8 cellular contexts compared by ENCODE assay signal in the genomic region with DNA sequence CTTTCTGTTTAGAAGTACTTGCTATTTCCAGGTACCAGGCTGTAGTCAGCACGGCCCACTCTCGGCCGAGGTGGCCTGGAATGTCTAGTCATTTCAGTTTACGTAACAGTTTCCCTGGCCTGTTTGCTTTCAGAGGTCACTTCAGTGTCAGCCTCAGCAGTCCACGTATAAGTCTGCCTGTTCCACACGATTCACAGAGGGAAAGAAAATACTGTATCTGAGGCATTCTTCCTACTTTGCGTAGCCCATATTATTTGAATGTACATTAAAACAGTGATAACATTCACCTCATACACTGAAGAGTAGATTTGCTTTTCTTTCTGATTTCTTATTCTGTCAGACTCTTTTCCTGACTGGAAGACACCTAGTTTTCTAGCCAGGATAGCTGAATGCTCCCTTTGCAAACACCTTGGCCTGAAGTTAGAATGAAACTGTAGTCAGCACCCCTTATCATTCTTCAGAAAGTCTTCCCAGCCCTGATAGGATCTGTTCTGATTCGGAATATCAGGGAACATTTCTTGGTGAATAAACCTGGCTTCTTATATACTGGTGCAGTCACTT.
DNase-seq lines count a peak whose midpoint lies in the region; ATAC-seq, FAIRE-seq and TF ChIP-seq lines count a peak whose summit lies in the region.

No MANE protein-coding gene starts in this region.

- DNase-seq in DMS53 treated with DMSO at 0.1 percent for 48 hours (lab: John Stamatoyannopoulos, UW; ENCODE audit: unreplicated experiment) (peak; percentile 67), RCC 7860 (ENCODE audit: low spot score) (peak; percentile 91), fibroblast of mammary gland (ENCODE audit: low read depth) (peak; percentile 85), pancreas (peak; percentile 54 to 80 (median 72)), hippocampal formation (lab: John Stamatoyannopoulos, UW) (no peak), GM13976 (ENCODE audit: low spot score) (no peak)
- DNase-seq in activated CD4-positive, alpha-beta T cell treated with anti-CD3 and anti-CD28 coated beads, Interleukin-2, amount 50 U/mL, for 48 hours, result no peak

- peak overlapping the region; percentile 54 to 92 (median 76) for H3K27ac ChIP-seq in pancreas

- intact Hi-C loops in pancreas (cut with DNase I), result no loop called here

- ATAC-seq in pancreas (peak; percentile 96 to 98 (median 98)), HG02938 (IDR thresholded peaks at IDR 0.05; ENCODE audit: unreplicated experiment) (no peak)

- H3K4me1 ChIP-seq in pancreas, result peaks cover 20 to 27% (median 23%) of the 10 kb centered on the region in 3 donors

- H3K36me3 ChIP-seq in pancreas, result no peaks in the 10 kb centered on the region

- in situ Hi-C loops in GM13976 (cut with MboI; ENCODE audit: low sequenced_read_pairs, unreplicated experiment), result no loop called here

- no peaks in the 10 kb centered on the region for H3K27me3 ChIP-seq in pancreas

- H3K9me3 ChIP-seq in pancreas, result no peaks in the 10 kb centered on the region

- peak; percentile 93 for FAIRE-seq in RCC 7860 (lab: Jason Lieb, UNC)
- peak; percentile 63 for FAIRE-seq in pancreas (lab: Jason Lieb, UNC)

- H3K4me3 ChIP-seq in fibroblast of mammary gland (ENCODE audit: control insufficient read depth, low read depth, low read length) (no peak overlapping the region), pancreas (no peak overlapping the region)

- 6 to 7% methylated on average over 8 of the region's 8 CpGs for WGBS in pancreas, 2 donors

- TF ChIP-seq CTCF in fibroblast of mammary gland (conservative IDR thresholded peaks at IDR 0.05; ENCODE audit: control insufficient read depth, insufficient read depth, low read depth, low read length), result no peak
- no peak for TF ChIP-seq CTCF in pancreas (IDR thresholded peaks at IDR 0.05)
- no peak for TF ChIP-seq CTCF in GM13976 (IDR thresholded peaks at IDR 0.05; ENCODE audit: borderline replicate concordance, control extremely low read depth, extremely low read depth, insufficient read depth, missing control alignments)

Comparison
In these comparisons a context has a peak if more than half of its experiments do, and no peak if none do; other contexts are left out.
1. DNase-seq: peak in DMS53 treated with DMSO at 0.1 percent for 48 hours (single experiment), RCC 7860 (single experiment), fibroblast of mammary gland (single experiment) and pancreas (6 of 6); none in activated CD4-positive, alpha-beta T cell treated with anti-CD3 and anti-CD28 coated beads, Interleukin-2, amount 50 U/mL, for 48 hours (0 of 2), hippocampal formation (0 of 2) and GM13976 (single experiment).